In genomic region chr19:17311455-17312248, GRCh38 we compare ENCODE assay signal across 11 cellular contexts. TPM values are rescaled to one million over a fixed set of nuclear protein-coding genes. Genes with fewer than 3 reads are reported as not detected.
DNase-seq lines count a peak whose midpoint lies in the region; ATAC-seq, FAIRE-seq and TF ChIP-seq lines count a peak whose summit lies in the region.
"Had no signal": no experiment of that assay in that cellular context is flagged by ENCODE, and none has a peak within 500 bp of the region (broad histone marks: within the 10 kb centered on the region; RNA-seq: fewer than 3 reads in every experiment).

No MANE protein-coding gene starts in this region.

- ATAC-seq in CD4-positive, CD25-positive, alpha-beta regulatory T cell (ENCODE audit: low read depth in 2 of 2): no peak
- ATAC-seq in memory B cell (ENCODE audit: low read depth) (no peak), GM21619 (IDR thresholded peaks at IDR 0.05; ENCODE audit: unreplicated experiment) (no peak), upper lobe of left lung (ENCODE audit: low FRiP score in 2 of 2) (no peak)

- H3K9me3 ChIP-seq in CD4-positive, CD25-positive, alpha-beta regulatory T cell (ENCODE audit: control insufficient read depth in 2 of 2, low read length in 2 of 2): no peaks in the 10 kb centered on the region
- H3K9me3 ChIP-seq in upper lobe of left lung: no peaks in the 10 kb centered on the region
- H3K9me3 ChIP-seq: spleen, uterus had no signal

- peak overlapping the region; percentile 63 to 99 (median 89) for H3K4me3 Mint-ChIP-seq in CD4-positive, CD25-positive, alpha-beta regulatory T cell
- peak overlapping the region; percentile 64 for H3K4me3 Mint-ChIP-seq in memory B cell

- 73 to 78% methylated on average over 8 to 15 of the region's 15 CpGs for WGBS in upper lobe of left lung, 2 donors

- no peak for TF ChIP-seq POLR2A in upper lobe of left lung (IDR thresholded peaks at IDR 0.05)

- no peak for TF ChIP-seq CTCF in GM13977 (IDR thresholded peaks at IDR 0.05; ENCODE audit: extremely low read depth, insufficient read depth, missing control alignments)
- no peak for TF ChIP-seq CTCF in upper lobe of left lung (IDR thresholded peaks at IDR 0.05)

- no peaks in the 10 kb centered on the region for H3K9me3 Mint-ChIP-seq in CD4-positive, CD25-positive, alpha-beta regulatory T cell
- H3K9me3 Mint-ChIP-seq in memory B cell: no peaks in the 10 kb centered on the region

- peak overlapping the region in 2 of 3 donors; percentile 86 to 90 for H3K27ac Mint-ChIP-seq in CD4-positive, CD25-positive, alpha-beta regulatory T cell
- no peak overlapping the region for H3K27ac Mint-ChIP-seq in memory B cell

- peaks cover 20% of the 10 kb centered on the region for H3K4me1 ChIP-seq in CD4-positive, CD25-positive, alpha-beta regulatory T cell (ENCODE audit: control insufficient read depth, insufficient read depth, low read length, poor library complexity, severe bottlenecking)
- peaks cover 19 to 34% (median 26%) of the 10 kb centered on the region in 4 donors for H3K4me1 ChIP-seq in upper lobe of left lung

- H3K4me3 ChIP-seq in CD4-positive, CD25-positive, alpha-beta regulatory T cell (ENCODE audit: low read depth, low read length): no peak overlapping the region
- H3K4me3 ChIP-seq in upper lobe of left lung: no peak overlapping the region
- H3K4me3 ChIP-seq: cardiac muscle cell, uterus had no signal

- no peak for DNase-seq in CD4-positive, CD25-positive, alpha-beta regulatory T cell
- DNase-seq in HTR-8/SVneo (ENCODE audit: insufficient read length, low spot score) (peak; percentile 44), amniotic stem cell (lab: John Stamatoyannopoulos, UW) (peak; percentile 41), memory B cell (ENCODE audit: low spot score in 2 of 2) (no peak), NAMALWA (ENCODE audit: low spot score) (no peak), GM13977 (ENCODE audit: low spot score) (no peak), upper lobe of left lung (no peak)
- DNase-seq: spleen, uterus had no signal

- H3K27me3 ChIP-seq in CD4-positive, CD25-positive, alpha-beta regulatory T cell (ENCODE audit: control insufficient read depth, insufficient read depth, low read length): no peaks in the 10 kb centered on the region
- H3K27me3 ChIP-seq in upper lobe of left lung: no peaks in the 10 kb centered on the region
- H3K27me3 ChIP-seq: cardiac muscle cell, spleen, uterus had no signal

- H3K4me1 Mint-ChIP-seq in CD4-positive, CD25-positive, alpha-beta regulatory T cell: peaks cover 6 to 39% (median 15%) of the 10 kb centered on the region in 4 donors
- H3K4me1 Mint-ChIP-seq in memory B cell: peaks cover 25% of the 10 kb centered on the region

- H3K27me3 Mint-ChIP-seq in CD4-positive, CD25-positive, alpha-beta regulatory T cell: no peaks in the 10 kb centered on the region
- H3K27me3 Mint-ChIP-seq in memory B cell: no peaks in the 10 kb centered on the region

- no peak overlapping the region for H3K27ac ChIP-seq in CD4-positive, CD25-positive, alpha-beta regulatory T cell (ENCODE audit: insufficient read depth, low read length, poor library complexity, severe bottlenecking)
- H3K27ac ChIP-seq in upper lobe of left lung: peak overlapping the region in 2 of 4 donors; percentile 32 to 46
- H3K27ac ChIP-seq: cardiac muscle cell, spleen, uterus had no signal

- H3K36me3 ChIP-seq in CD4-positive, CD25-positive, alpha-beta regulatory T cell (ENCODE audit: control insufficient read depth, insufficient read depth, low read length): peaks cover 25% of the 10 kb centered on the region
- H3K36me3 ChIP-seq in upper lobe of left lung: peaks cover 8 to 40% (median 27%) of the 10 kb centered on the region in 4 donors
- H3K36me3 ChIP-seq: uterus had no signal

- peaks cover 5% of the 10 kb centered on the region for H3K36me3 Mint-ChIP-seq in CD4-positive, CD25-positive, alpha-beta regulatory T cell
- peaks cover 18% of the 10 kb centered on the region for H3K36me3 Mint-ChIP-seq in memory B cell

- FAIRE-seq in HTR-8/SVneo (lab: Jason Lieb, UNC): no peak

- no peak for TF ChIP-seq EP300 in upper lobe of left lung (IDR thresholded peaks at IDR 0.05)

- in situ Hi-C loops in GM13977 (cut with MboI; ENCODE audit: low pct_unique_long_range_greater_than_20kb, low sequenced_read_pairs, unreplicated experiment): no loop called here

RNA-seq across cellular contexts. Expression of gene DDA1, which starts 2.3 kb away (rescaled TPM):
- 43.8 TPM for total RNA-seq in CD4-positive, CD25-positive, alpha-beta regulatory T cell
- 10 to 100 TPM; 26.7 to 38.6 (median 32.0) TPM for polyA plus RNA-seq in CD4-positive, CD25-positive, alpha-beta regulatory T cell
- total RNA-seq in upper lobe of left lung: 10 to 100 TPM; 11.5 to 42.8 (median 28.4) TPM

RNA-seq across cellular contexts. Expression of gene MRPL34, which starts 6.0 kb away (rescaled TPM):
- 37.1 TPM for total RNA-seq in CD4-positive, CD25-positive, alpha-beta regulatory T cell
- 100 to 1,000 TPM; 223 to 248 (median 236) TPM for polyA plus RNA-seq in CD4-positive, CD25-positive, alpha-beta regulatory T cell
- total RNA-seq in upper lobe of left lung: 100 to 1,000 TPM in 5 of 6 donors, 10 to 100 TPM in 1; 98.3 to 176 (median 122) TPM

RNA-seq across cellular contexts. Expression of gene ABHD8, which starts 8.4 kb away (rescaled TPM):
- 5.1 TPM for total RNA-seq in CD4-positive, CD25-positive, alpha-beta regulatory T cell
- polyA plus RNA-seq in CD4-positive, CD25-positive, alpha-beta regulatory T cell: 1 to 10 TPM; 5.6 to 8.7 (median 6.4) TPM
- total RNA-seq in upper lobe of left lung: 10 to 100 TPM; 19.7 to 23.4 (median 21.2) TPM

RNA-seq across cellular contexts. Expression of gene ANO8, which starts 23.0 kb away (rescaled TPM):
- total RNA-seq in CD4-positive, CD25-positive, alpha-beta regulatory T cell: 17.8 TPM
- polyA plus RNA-seq in CD4-positive, CD25-positive, alpha-beta regulatory T cell: under 1 TPM in 3 of 4 donors, not detected in 1; 0.06 to 0.11 (median 0.08) TPM
- total RNA-seq in upper lobe of left lung: 10 to 100 TPM in 4 of 6 donors, 1 to 10 TPM in 2; 9.0 to 45.1 (median 16.4) TPM

RNA-seq across cellular contexts. Expression of gene GTPBP3, which starts 25.7 kb away (rescaled TPM):
- 26.1 TPM for total RNA-seq in CD4-positive, CD25-positive, alpha-beta regulatory T cell
- polyA plus RNA-seq in CD4-positive, CD25-positive, alpha-beta regulatory T cell: 1 to 10 TPM; 5.2 to 9.4 (median 8.7) TPM
- total RNA-seq in upper lobe of left lung: 10 to 100 TPM; 14.9 to 95.3 (median 26.4) TPM

Comparison
In these comparisons a context has a peak if more than half of its experiments do, and no peak if none do; other contexts are left out.
1. DNase-seq: peak in HTR-8/SVneo (single experiment) and amniotic stem cell (single experiment); none in CD4-positive, CD25-positive, alpha-beta regulatory T cell (0 of 3), memory B cell (0 of 2), NAMALWA (single experiment), GM13977 (single experiment) and upper lobe of left lung (0 of 2).